Comparison of ENCODE assay signal across 9 cellular contexts in genomic region chr4:76434901-76435688, GRCh38. TPM values are rescaled to one million over a fixed set of nuclear protein-coding genes. Genes with fewer than 3 reads are reported as not detected.
A peak's percentile ranks its signal among the peaks of the same experiment; 100 is the strongest.
DNase-seq lines count a peak whose midpoint lies in the region; ATAC-seq, FAIRE-seq and TF ChIP-seq lines count a peak whose summit lies in the region.
"Had no signal": no experiment of that assay in that cellular context is flagged by ENCODE, and none has a peak within 500 bp of the region (broad histone marks: within the 10 kb centered on the region; RNA-seq: fewer than 3 reads in every experiment).

Gene SHROOM3 (plus strand): TSS chr4:76435229. CDS start chr4:76436053, 824 bp downstream.

- no peak for TF ChIP-seq CTCF in bronchial epithelial cell (IDR thresholded peaks at IDR 0.05; ENCODE audit: insufficient read depth, low read length, severe bottlenecking)
- TF ChIP-seq CTCF in kidney (IDR thresholded peaks at IDR 0.05; ENCODE audit: borderline replicate concordance, extremely low read depth, insufficient read depth): no peak
- TF ChIP-seq CTCF in suprapubic skin (IDR thresholded peaks at IDR 0.05): no peak

- no peak within 1 kb of the TSS for H3K27ac Mint-ChIP-seq in stimulated activated effector memory CD8-positive, alpha-beta T cell treated with anti-CD3 and anti-CD28 coated beads, Interleukin-12 subunit alpha, Interleukin-12 subunit beta, amount 100 ng/mL, for 72 hours

- no peaks in the 10 kb centered on the region for H3K9me3 Mint-ChIP-seq in stimulated activated effector memory CD8-positive, alpha-beta T cell treated with anti-CD3 and anti-CD28 coated beads, Interleukin-12 subunit alpha, Interleukin-12 subunit beta, amount 100 ng/mL, for 72 hours

- peaks cover 5% of the 10 kb centered on the region; the same call in 1 of the 2 replicates for H3K9me3 ChIP-seq in HUES6 (ENCODE audit: control insufficient read depth, insufficient read depth, low read depth, low read length)
- H3K9me3 ChIP-seq in kidney (ENCODE audit: control insufficient read depth in 1 of 2, low read length in 2 of 2): no peaks in the 10 kb centered on the region
- H3K9me3 ChIP-seq in suprapubic skin: no peaks in the 10 kb centered on the region

- no peaks in the 10 kb centered on the region for H3K4me1 Mint-ChIP-seq in stimulated activated effector memory CD8-positive, alpha-beta T cell treated with anti-CD3 and anti-CD28 coated beads, Interleukin-12 subunit alpha, Interleukin-12 subunit beta, amount 100 ng/mL, for 72 hours

- FAIRE-seq in bronchial epithelial cell (lab: Jason Lieb, UNC) (no peak), kidney (lab: Jason Lieb, UNC) (no peak)
- FAIRE-seq: GM12891 had no signal

- H3K4me1 ChIP-seq in HUES6 (ENCODE audit: control insufficient read depth, insufficient read depth, low read length): peaks cover 34% of the 10 kb centered on the region
- no peaks in the 10 kb centered on the region for H3K4me1 ChIP-seq in kidney (ENCODE audit: control insufficient read depth in 1 of 2, insufficient read depth in 1 of 2, low read depth in 1 of 2, low read length in 2 of 2)
- peaks cover 17% of the 10 kb centered on the region for H3K4me1 ChIP-seq in suprapubic skin

- H3K36me3 ChIP-seq in HUES6 (ENCODE audit: control insufficient read depth, insufficient read depth, low read length) (no peaks in the 10 kb centered on the region), bronchial epithelial cell (ENCODE audit: control insufficient read depth, insufficient read depth, low read length) (no peaks in the 10 kb centered on the region), kidney (ENCODE audit: control insufficient read depth in 1 of 2, insufficient read depth in 2 of 2, low read length in 2 of 2) (no peaks in the 10 kb centered on the region), suprapubic skin (no peaks in the 10 kb centered on the region)

- H3K4me3 ChIP-seq in HUES6 (ENCODE audit: low read depth, low read length) (peak within 1 kb of the TSS; percentile 60), bronchial epithelial cell (ENCODE audit: low read depth, low read length) (no peak within 1 kb of the TSS), kidney (ENCODE audit: low read length in 2 of 2) (peak within 1 kb of the TSS; percentile 44 to 49), suprapubic skin (peak within 1 kb of the TSS; percentile 34)

- H3K9ac ChIP-seq in HUES6 (ENCODE audit: low read length) (peak within 1 kb of the TSS; percentile 68), kidney (ENCODE audit: low read length in 2 of 2) (peak within 1 kb of the TSS in 1 of 2 donors; percentile 65)

- no peak for ATAC-seq in stimulated activated effector memory CD8-positive, alpha-beta T cell treated with anti-CD3 and anti-CD28 coated beads, Interleukin-12 subunit alpha, Interleukin-12 subunit beta, amount 100 ng/mL, for 72 hours

- H3K4me3 Mint-ChIP-seq in stimulated activated effector memory CD8-positive, alpha-beta T cell treated with anti-CD3 and anti-CD28 coated beads, Interleukin-12 subunit alpha, Interleukin-12 subunit beta, amount 100 ng/mL, for 72 hours: no peak within 1 kb of the TSS

- H3K36me3 Mint-ChIP-seq in stimulated activated effector memory CD8-positive, alpha-beta T cell treated with anti-CD3 and anti-CD28 coated beads, Interleukin-12 subunit alpha, Interleukin-12 subunit beta, amount 100 ng/mL, for 72 hours: no peaks in the 10 kb centered on the region

- H3K27me3 ChIP-seq in HUES6 (ENCODE audit: control insufficient read depth, insufficient read depth, low read length): no peaks in the 10 kb centered on the region
- H3K27me3 ChIP-seq in bronchial epithelial cell (ENCODE audit: control insufficient read depth, insufficient read depth, low read length): no peaks in the 10 kb centered on the region
- H3K27me3 ChIP-seq in suprapubic skin: no peaks in the 10 kb centered on the region

- TF ChIP-seq EP300 in suprapubic skin (IDR thresholded peaks at IDR 0.05): no peak

- no peak for TF ChIP-seq POLR2A in suprapubic skin (IDR thresholded peaks at IDR 0.05)

- DNase-seq in bronchial epithelial cell (ENCODE audit: low read depth) (peak; percentile 52), kidney (no peak), suprapubic skin (ENCODE audit: low spot score in 2 of 2) (no peak), NOMO-1 treated with DMSO at 0.1 percent for 48 hours (lab: John Stamatoyannopoulos, UW; ENCODE audit: unreplicated experiment) (no peak)
- DNase-seq in stimulated activated effector memory CD8-positive, alpha-beta T cell treated with anti-CD3 and anti-CD28 coated beads, Interleukin-12 subunit alpha, Interleukin-12 subunit beta, amount 100 ng/mL, for 72 hours (ENCODE audit: low spot score in 2 of 2): no peak
- DNase-seq in activated CD4-positive, CD25-positive, alpha-beta regulatory T cell treated with anti-CD3 and anti-CD28 coated beads, Interleukin-2, amount 50 U/mL, for 72 hours: no peak
- no peak for DNase-seq in effector CD4-positive, alpha-beta T cell

- H3K27ac ChIP-seq in HUES6 (ENCODE audit: low read depth, low read length): peak within 1 kb of the TSS; percentile 90
- peak within 1 kb of the TSS in 1 of 2 donors; percentile 27 for H3K27ac ChIP-seq in kidney (ENCODE audit: low read depth in 2 of 2, low read length in 2 of 2)
- H3K27ac ChIP-seq in suprapubic skin: peak within 1 kb of the TSS; percentile 67

- intact Hi-C loops in kidney (cut with DNase I): no loop called here

- WGBS in suprapubic skin: 13% methylated on average over 10 of the region's 10 CpGs

RNA-seq across cellular contexts. Expression of gene SHROOM3, which starts in this region (rescaled TPM):
- 6.3 and 8.6 TPM in 2 replicates for total RNA-seq in bronchial epithelial cell
- total RNA-seq in kidney: 67.3 TPM
- 5.5 TPM for polyA plus RNA-seq in kidney (ENCODE audit: insufficient read depth, low read depth, low replicate concordance)
- total RNA-seq in suprapubic skin: 10 to 100 TPM; 25.7 to 41.4 (median 29.8) TPM
